ENCODE assay signal across 22 cellular contexts in genomic region chr20:47280228-47280627, GRCh38.
DNase-seq lines count a peak whose midpoint lies in the region; ATAC-seq and TF ChIP-seq lines count a peak whose summit lies in the region.
"Had no signal": no experiment of that assay in that cellular context is flagged by ENCODE, and none has a peak within 500 bp of the region (broad histone marks: within the 10 kb centered on the region; RNA-seq: fewer than 3 reads in every experiment).

No MANE protein-coding gene starts in this region.

- intact Hi-C loops in Right ventricle myocardium inferior (cut with DNase I): no loop called here
- intact Hi-C loops in naive thymus-derived CD4-positive, alpha-beta T cell (cut with micrococcal nuclease): no loop called here

- TF ChIP-seq CTCF in right atrium auricular region (IDR thresholded peaks at IDR 0.05): no peak

- H3K4me3 Mint-ChIP-seq in activated T-helper 17 cell treated with anti-CD3 and anti-CD28 coated beads, Interleukin-2, amount 50 U/mL, for 72 hours: no peak overlapping the region
- no peak overlapping the region for H3K4me3 Mint-ChIP-seq in naive thymus-derived CD4-positive, alpha-beta T cell
- no peak overlapping the region for H3K4me3 Mint-ChIP-seq in stimulated activated naive B cell treated with anti-CD40 and anti-IgM and Interleukin-4, amounts not matched to agents 10 μg/mL and 1 μg/mL and 100 μg/mL, for 72 hours
- H3K4me3 Mint-ChIP-seq: activated CD8-positive, alpha-beta memory T cell treated with anti-CD3 and anti-CD28 coated beads, Interleukin-2, amount 10 ng/mL, durations not matched to agents 7 days and 5 days; CD4-positive, CD25-positive, alpha-beta regulatory T cell had no signal

- H3K4me1 ChIP-seq in right atrium auricular region: peaks cover 0 to 37% of the 10 kb centered on the region in 2 donors
- no peaks in the 10 kb centered on the region for H3K4me1 ChIP-seq in naive thymus-derived CD4-positive, alpha-beta T cell (ENCODE audit: control insufficient read depth in 2 of 2, insufficient read depth in 2 of 2, low read length in 2 of 2)
- H3K4me1 ChIP-seq: HAP-1 had no signal

- DNase-seq in right atrium auricular region (ENCODE audit: low spot score) (peak; percentile 44), Right ventricle myocardium inferior (ENCODE audit: missing footprints) (no peak), NCI-H526 treated with DMSO at 0.1 percent for 48 hours (lab: John Stamatoyannopoulos, UW) (no peak)
- no peak for DNase-seq in naive thymus-derived CD4-positive, alpha-beta T cell
- no peak for DNase-seq in stimulated activated naive B cell treated with anti-CD40 and anti-IgM and Interleukin-4, amounts not matched to agents 10 μg/mL and 1 μg/mL and 100 μg/mL, for 72 hours
- DNase-seq in stimulated activated naive CD8-positive, alpha-beta T cell treated with anti-CD3 and anti-CD28 coated beads, Interleukin-15, Interleukin-2, amounts not matched to agents 100 U/mL and 50 U/mL, for 24 hours: no peak
- DNase-seq: activated CD4-positive, alpha-beta T cell treated with anti-CD3 and anti-CD28 coated beads for 4 hours; activated CD8-positive, alpha-beta memory T cell treated with anti-CD3 and anti-CD28 coated beads, Interleukin-2, amount 10 ng/mL, durations not matched to agents 7 days and 5 days; CD4-positive, CD25-positive, alpha-beta regulatory T cell; cortex of kidney; mammary epithelial cell; MV-4-11; NCI-H1694 treated with DMSO at 0.1 percent for 48 hours; NCI-H748 treated with DMSO at 0.1 percent for 48 hours; posterior cingulate gyrus; SHP77 treated with DMSO at 0.1 percent for 48 hours; stimulated activated CD4-positive, alpha-beta T cell treated with anti-CD3 and anti-CD28 coated beads, Interleukin-1b, Interleukin-23, amount 100 ng/mL, for 48 hours; testis had no signal

- H3K27me3 Mint-ChIP-seq in activated T-helper 17 cell treated with anti-CD3 and anti-CD28 coated beads, Interleukin-2, amount 50 U/mL, for 72 hours: no peaks in the 10 kb centered on the region
- H3K27me3 Mint-ChIP-seq in naive thymus-derived CD4-positive, alpha-beta T cell: no peaks in the 10 kb centered on the region
- no peaks in the 10 kb centered on the region for H3K27me3 Mint-ChIP-seq in stimulated activated naive B cell treated with anti-CD40 and anti-IgM and Interleukin-4, amounts not matched to agents 10 μg/mL and 1 μg/mL and 100 μg/mL, for 72 hours
- H3K27me3 Mint-ChIP-seq: activated CD8-positive, alpha-beta memory T cell treated with anti-CD3 and anti-CD28 coated beads, Interleukin-2, amount 10 ng/mL, durations not matched to agents 7 days and 5 days; CD4-positive, CD25-positive, alpha-beta regulatory T cell had no signal

- H3K27ac Mint-ChIP-seq in activated T-helper 17 cell treated with anti-CD3 and anti-CD28 coated beads, Interleukin-2, amount 50 U/mL, for 72 hours: peak overlapping the region; percentile 76
- H3K27ac Mint-ChIP-seq in naive thymus-derived CD4-positive, alpha-beta T cell: peak overlapping the region in 6 of 9 donors; percentile 8 to 81 (median 40)
- H3K27ac Mint-ChIP-seq in stimulated activated naive B cell treated with anti-CD40 and anti-IgM and Interleukin-4, amounts not matched to agents 10 μg/mL and 1 μg/mL and 100 μg/mL, for 72 hours: peak overlapping the region; percentile 37
- H3K27ac Mint-ChIP-seq: activated CD8-positive, alpha-beta memory T cell treated with anti-CD3 and anti-CD28 coated beads, Interleukin-2, amount 10 ng/mL, durations not matched to agents 7 days and 5 days had no signal

- ATAC-seq in Right ventricle myocardium inferior: no peak
- no peak for ATAC-seq in activated T-helper 17 cell treated with anti-CD3 and anti-CD28 coated beads, Interleukin-2, amount 50 U/mL, for 72 hours (replicated peaks)
- no peak for ATAC-seq in naive thymus-derived CD4-positive, alpha-beta T cell
- ATAC-seq in stimulated activated naive B cell treated with anti-CD40 and anti-IgM and Interleukin-4, amounts not matched to agents 10 μg/mL and 1 μg/mL and 100 μg/mL, for 72 hours (replicated peaks): no peak
- no peak for ATAC-seq in stimulated activated naive CD8-positive, alpha-beta T cell treated with anti-CD3 and anti-CD28 coated beads, Interleukin-15, Interleukin-2, amounts not matched to agents 100 U/mL and 50 U/mL, for 24 hours
- ATAC-seq in HG03342 (IDR thresholded peaks at IDR 0.05; ENCODE audit: unreplicated experiment): no peak
- ATAC-seq: activated CD8-positive, alpha-beta memory T cell treated with anti-CD3 and anti-CD28 coated beads, Interleukin-2, amount 10 ng/mL, durations not matched to agents 7 days and 5 days had no signal

- H3K9me3 Mint-ChIP-seq in activated T-helper 17 cell treated with anti-CD3 and anti-CD28 coated beads, Interleukin-2, amount 50 U/mL, for 72 hours: no peaks in the 10 kb centered on the region
- H3K9me3 Mint-ChIP-seq in naive thymus-derived CD4-positive, alpha-beta T cell: peaks cover 0 to 1% (median 0%) of the 10 kb centered on the region in 11 donors
- H3K9me3 Mint-ChIP-seq in stimulated activated naive B cell treated with anti-CD40 and anti-IgM and Interleukin-4, amounts not matched to agents 10 μg/mL and 1 μg/mL and 100 μg/mL, for 72 hours: no peaks in the 10 kb centered on the region

- no peaks in the 10 kb centered on the region for H3K27me3 ChIP-seq in right atrium auricular region
- H3K27me3 ChIP-seq in naive thymus-derived CD4-positive, alpha-beta T cell (ENCODE audit: control insufficient read depth in 2 of 2, insufficient read depth in 2 of 2, low read length in 2 of 2): no peaks in the 10 kb centered on the region
- H3K27me3 ChIP-seq: testis had no signal

- POLR2A ChIA-PET in naive thymus-derived CD4-positive, alpha-beta T cell (lab: Charles Lee): no interaction called here

- no peaks in the 10 kb centered on the region for H3K9me3 ChIP-seq in right atrium auricular region
- no peaks in the 10 kb centered on the region for H3K9me3 ChIP-seq in naive thymus-derived CD4-positive, alpha-beta T cell (ENCODE audit: control insufficient read depth in 2 of 3, low read length in 3 of 3)
- H3K9me3 ChIP-seq: HAP-1, testis had no signal

- H3K27ac ChIP-seq in right atrium auricular region: no peak overlapping the region
- no peak overlapping the region for H3K27ac ChIP-seq in naive thymus-derived CD4-positive, alpha-beta T cell (ENCODE audit: low read depth, low read length)
- H3K27ac ChIP-seq: KMS-11, testis had no signal

- CTCF ChIA-PET in naive thymus-derived CD4-positive, alpha-beta T cell (lab: Charles Lee): interaction anchor here (0.7 to 1.1 kb wide), 2 partner anchors 26 to 104 kb away, joined by 3 read pairs; no protein-coding TSS in a partner anchor

- H3K4me3 ChIP-seq in right atrium auricular region: no peak overlapping the region
- no peak overlapping the region for H3K4me3 ChIP-seq in naive thymus-derived CD4-positive, alpha-beta T cell (ENCODE audit: low read length)
- H3K4me3 ChIP-seq: HAP-1, testis had no signal

- peaks cover 99% of the 10 kb centered on the region for H3K36me3 Mint-ChIP-seq in activated T-helper 17 cell treated with anti-CD3 and anti-CD28 coated beads, Interleukin-2, amount 50 U/mL, for 72 hours (ENCODE audit: low read depth)
- peaks cover 11 to 50% (median 25%) of the 10 kb centered on the region in 5 donors for H3K36me3 Mint-ChIP-seq in naive thymus-derived CD4-positive, alpha-beta T cell
- peaks cover 60 to 69% of the 10 kb centered on the region in 2 donors for H3K36me3 Mint-ChIP-seq in stimulated activated naive B cell treated with anti-CD40 and anti-IgM and Interleukin-4, amounts not matched to agents 10 μg/mL and 1 μg/mL and 100 μg/mL, for 72 hours

- H3K4me1 Mint-ChIP-seq in activated T-helper 17 cell treated with anti-CD3 and anti-CD28 coated beads, Interleukin-2, amount 50 U/mL, for 72 hours: peaks cover 22% of the 10 kb centered on the region
- H3K4me1 Mint-ChIP-seq in naive thymus-derived CD4-positive, alpha-beta T cell: peaks cover 0 to 26% (median 0%) of the 10 kb centered on the region in 7 donors
- peaks cover 17 to 24% of the 10 kb centered on the region in 2 donors for H3K4me1 Mint-ChIP-seq in stimulated activated naive B cell treated with anti-CD40 and anti-IgM and Interleukin-4, amounts not matched to agents 10 μg/mL and 1 μg/mL and 100 μg/mL, for 72 hours

- H3K36me3 ChIP-seq in right atrium auricular region: peaks cover 62% of the 10 kb centered on the region
- H3K36me3 ChIP-seq in naive thymus-derived CD4-positive, alpha-beta T cell (ENCODE audit: control insufficient read depth in 2 of 3, insufficient read depth in 3 of 3, low read length in 3 of 3): peaks cover 0 to 94% (median 9%) of the 10 kb centered on the region in 3 experiments
